18 cellular contexts compared by ENCODE assay signal in genomic region chr20:22430154-22430745, GRCh38.
DNase-seq lines count a peak whose midpoint lies in the region; ATAC-seq, FAIRE-seq and TF ChIP-seq lines count a peak whose summit lies in the region.
"Had no signal": no experiment of that assay in that cellular context is flagged by ENCODE, and none has a peak within 500 bp of the region (broad histone marks: within the 10 kb centered on the region; RNA-seq: fewer than 3 reads in every experiment).

No MANE protein-coding gene starts in this region.

- in situ Hi-C loops in HepG2 (cut with HindIII; ENCODE audit: extremely low pct_ligation_motif_present, low pct_unique_long_range_greater_than_20kb) = no loop called here

- TF ChIP-seq EP300 in HepG2 (IDR thresholded peaks at IDR 0.05; ENCODE audit: low read depth in 2 of 2, low read length in 2 of 2) = peak; percentile 44 to 54; a peak in 3 of 4 replicates
- no peak; the same call in 1 of the 2 replicates for TF ChIP-seq EP300 in HepG2 (CRISPR knock-in tag; IDR thresholded peaks at IDR 0.05; ENCODE audit: borderline replicate concordance)

- peak; percentile 18 for FAIRE-seq in HepG2 (lab: Jason Lieb, UNC)

- TSS peak; percentile 95 for BruUV-seq in HepG2 (replicated peaks; lab: Mats Ljungman, UMichigan)

- no peaks in the 10 kb centered on the region for H4K20me1 ChIP-seq in HepG2 (ENCODE audit: insufficient read depth, low read length)

- no peaks in the 10 kb centered on the region for H3K36me3 Mint-ChIP-seq in activated naive CD4-positive, alpha-beta T cell treated with anti-CD3 and anti-CD28 coated beads, Interleukin-2, amount 50 U/mL, for 72 hours
- H3K36me3 Mint-ChIP-seq: memory B cell had no signal

- peak; percentile 18 to 69 for TF ChIP-seq POLR2A in HepG2 (IDR thresholded peaks at IDR 0.05; ENCODE audit: insufficient read depth in 1 of 2, low read depth in 2 of 2, low read length in 2 of 2)

- DNase-seq in COLO829 (ENCODE audit: low spot score) = peak; percentile 15
- peak; percentile 85 for DNase-seq in NCI-H1417 treated with DMSO at 0.1 percent for 48 hours (lab: John Stamatoyannopoulos, UW)
- peak; percentile 97 for DNase-seq in SHP77 treated with DMSO at 0.1 percent for 48 hours (lab: John Stamatoyannopoulos, UW)
- peak; percentile 92 for DNase-seq in HepG2 (ENCODE audit: low spot score)
- DNase-seq in stimulated activated CD4-positive, alpha-beta T cell treated with anti-CD3 and anti-CD28 coated beads, Interleukin-15, amount 100 ng/mL, for 24 hours = no peak
- no peak for DNase-seq in EL
- DNase-seq in activated naive CD4-positive, alpha-beta T cell treated with anti-CD3 and anti-CD28 coated beads, Interleukin-2, amount 50 U/mL, for 72 hours (ENCODE audit: low spot score in 2 of 2) = no peak
- DNase-seq: activated CD4-positive, alpha-beta T cell treated with anti-CD3 and anti-CD28 coated beads, Interleukin-2, amount 50 U/mL, for 4 hours; DND-41; heart right ventricle; HFFc6; IMR-90; NCI-H1694 treated with DMSO at 0.1 percent for 48 hours had no signal

- TF ChIP-seq CTCF in HepG2 (CRISPR knock-in tag; IDR thresholded peaks at IDR 0.05) = no peak

- POLR2A ChIA-PET in HepG2 (lab: Yijun Ruan, JAX) = interaction anchor here (0.7 to 4.2 kb wide), 34 partner anchors 9 to 1006 kb away, joined by 3 to 62 read pairs (median 5); partner anchors contain the start of gene FOXA2

- no peak for TF ChIP-seq RAD21 in HepG2 (CRISPR knock-in tag; IDR thresholded peaks at IDR 0.05)

- H3K79me2 ChIP-seq in HepG2 (ENCODE audit: insufficient read depth, low read length) = no peaks in the 10 kb centered on the region

- H3K27ac Mint-ChIP-seq in activated naive CD4-positive, alpha-beta T cell treated with anti-CD3 and anti-CD28 coated beads, Interleukin-2, amount 50 U/mL, for 72 hours = no peak overlapping the region
- H3K27ac Mint-ChIP-seq: HFFc6, memory B cell had no signal

- H3K4me1 ChIP-seq in HepG2 (ENCODE audit: insufficient read depth, low read length) = peaks cover 75% of the 10 kb centered on the region
- H3K4me1 ChIP-seq: heart right ventricle had no signal

- H3K36me3 ChIP-seq in HepG2 (replicated peaks in 1 of 2; ENCODE audit: control insufficient read depth in 1 of 2, insufficient read depth in 2 of 2, low read length in 2 of 2) = no peaks in the 10 kb centered on the region
- H3K36me3 ChIP-seq: cardiac muscle cell, heart right ventricle had no signal

- H3K9me3 ChIP-seq in HepG2 (ENCODE audit: low read length) = peaks cover 18% of the 10 kb centered on the region

- H3K4me3 ChIP-seq in HepG2 (replicated peaks in 1 of 3; ENCODE audit: insufficient read depth in 1 of 3, low read depth in 2 of 3, low read length in 3 of 3) = peak overlapping the region; percentile 45 to 67 (median 67)
- H3K4me3 ChIP-seq: cardiac muscle cell, heart right ventricle, PC-9 had no signal

- H3K9ac ChIP-seq in HepG2 (ENCODE audit: insufficient read depth, low read depth, low read length) = peak overlapping the region; percentile 80

- under 1% methylated on average over 15 of the region's 15 CpGs for WGBS in HepG2 (ENCODE audit: low lambda C conversion rate)

- H3K9me3 Mint-ChIP-seq in activated naive CD4-positive, alpha-beta T cell treated with anti-CD3 and anti-CD28 coated beads, Interleukin-2, amount 50 U/mL, for 72 hours = no peaks in the 10 kb centered on the region

- peak overlapping the region; percentile 96 for H3K27ac ChIP-seq in HepG2 (ENCODE audit: extremely low read length, insufficient read depth, low read length)
- H3K27ac ChIP-seq: cardiac muscle cell, epithelial cell of prostate, heart right ventricle, PC-9 had no signal

- ATAC-seq in HepG2 (peak; percentile 67), HG02884 (IDR thresholded peaks at IDR 0.05; ENCODE audit: unreplicated experiment) (no peak)
- ATAC-seq in activated naive CD4-positive, alpha-beta T cell treated with anti-CD3 and anti-CD28 coated beads, Interleukin-2, amount 50 U/mL, for 72 hours = no peak
- ATAC-seq: heart right ventricle had no signal

- intact Hi-C loops in HepG2 (cut with micrococcal nuclease; ENCODE audit: unreplicated experiment) = loop anchor here (1.0 to 2.0 kb wide), 5 partner anchors 19 to 154 kb away; partner anchors contain the start of gene FOXA2

- CTCF ChIA-PET in HepG2 (lab: Yijun Ruan, JAX; ENCODE audit: low intra/inter-chr PET ratio, low total read pairs) = interaction anchor here (1.1 kb wide), 1 partner anchor 157 kb away, joined by 4 read pairs; no protein-coding TSS in a partner anchor

- H2AFZ ChIP-seq in HepG2 (ENCODE audit: low read length) = no peak overlapping the region
- H2AFZ ChIP-seq: PC-9 had no signal

- H3K27me3 ChIP-seq in HepG2 (ENCODE audit: control insufficient read depth in 1 of 2, insufficient read depth in 2 of 2, low read length in 2 of 2) = no peaks in the 10 kb centered on the region; a peak in 1 of 5 replicates

- peak overlapping the region; percentile 96 for H3K4me2 ChIP-seq in HepG2 (ENCODE audit: low read depth, low read length)
- H3K4me2 ChIP-seq: PC-9 had no signal

TF ChIP-seq in HepG2, 621 proteins besides CTCF, POLR2A, EP300 and RAD21 (continues in another document):
- TF ChIP-seq SRSF4 (IDR thresholded peaks at IDR 0.05; ENCODE audit: low read depth, low read length, poor library complexity, severe bottlenecking) (no peak), HMGXB4 (CRISPR knock-in tag; IDR thresholded peaks at IDR 0.05; ENCODE audit: borderline replicate concordance in 1 of 2, low read depth in 1 of 2) (no peak; a peak in 1 of 4 replicates), ZNF740 (CRISPR knock-in tag; IDR thresholded peaks at IDR 0.05) (no peak), KLF6 (CRISPR knock-in tag; IDR thresholded peaks at IDR 0.05) (no peak), CBFB (CRISPR knock-in tag; IDR thresholded peaks at IDR 0.05) (no peak), ZNF704 (CRISPR knock-in tag; IDR thresholded peaks at IDR 0.05; ENCODE audit: borderline replicate concordance) (no peak), ZBTB37 (CRISPR knock-in tag; IDR thresholded peaks at IDR 0.05) (no peak), ZNF205 (CRISPR knock-in tag; IDR thresholded peaks at IDR 0.05) (no peak), TGIF2 (CRISPR knock-in tag; IDR thresholded peaks at IDR 0.05) (peak; percentile 36; the same call in 1 of the 2 replicates), DDIT3 (CRISPR knock-in tag; IDR thresholded peaks at IDR 0.05) (no peak), RFX5 (IDR thresholded peaks at IDR 0.05; ENCODE audit: low read depth, low read length) (no peak), SMC3 (IDR thresholded peaks at IDR 0.05; ENCODE audit: low read length) (no peak), ARID3A (IDR thresholded peaks at IDR 0.05; ENCODE audit: low read depth, low read length) (peak; percentile 92), ZSCAN30 (CRISPR knock-in tag; IDR thresholded peaks at IDR 0.05) (0 out of 2 replicates have a peak, but pooled peaks have one; percentile 64)

Comparison
In these comparisons a context has a peak if more than half of its experiments do, and no peak if none do; other contexts are left out.
1. DNase-seq: peak in COLO829 (single experiment), NCI-H1417 treated with DMSO at 0.1 percent for 48 hours (single experiment), SHP77 treated with DMSO at 0.1 percent for 48 hours (single experiment) and HepG2 (single experiment); none in stimulated activated CD4-positive, alpha-beta T cell treated with anti-CD3 and anti-CD28 coated beads, Interleukin-15, amount 100 ng/mL, for 24 hours (single experiment), EL (single experiment) and activated naive CD4-positive, alpha-beta T cell treated with anti-CD3 and anti-CD28 coated beads, Interleukin-2, amount 50 U/mL, for 72 hours (0 of 2).